Comparison of ENCODE assay signal across 9 cellular contexts in the genomic region with DNA sequence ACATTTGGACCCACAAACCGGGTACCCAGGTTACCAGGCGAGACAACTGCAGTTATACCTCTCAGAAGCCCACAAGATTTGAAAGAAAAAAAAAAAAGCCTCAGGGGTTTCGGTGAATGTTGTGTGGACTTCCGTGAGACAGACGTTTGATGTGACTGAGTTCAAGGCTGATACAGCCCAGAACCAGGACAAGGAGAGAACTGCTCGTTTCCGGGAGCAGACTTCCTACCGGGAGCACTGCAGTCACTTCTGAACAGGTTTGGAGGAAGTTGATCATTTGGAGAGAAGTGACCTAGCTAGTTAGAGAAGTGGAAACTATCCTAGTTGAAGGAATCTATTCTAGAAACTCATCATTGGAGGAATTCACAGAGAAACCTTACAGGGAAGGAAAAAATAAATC. TPM values are rescaled to one million over a fixed set of nuclear protein-coding genes. Genes with fewer than 3 reads are reported as not detected.
DNase-seq lines count a peak whose midpoint lies in the region; ATAC-seq, FAIRE-seq and TF ChIP-seq lines count a peak whose summit lies in the region.
"Had no signal": no experiment of that assay in that cellular context is flagged by ENCODE, and none has a peak within 500 bp of the region (broad histone marks: within the 10 kb centered on the region; RNA-seq: fewer than 3 reads in every experiment).

No MANE protein-coding gene starts in this region.

- peaks cover 3% of the 10 kb centered on the region for H3F3A ChIP-seq in SK-N-SH (replicated peaks; ENCODE audit: insufficient read depth)

- peak overlapping the region; percentile 85 for H3K4me2 ChIP-seq in SK-N-SH

- H3K27me3 ChIP-seq in SK-N-SH (ENCODE audit: insufficient read depth) (no peaks in the 10 kb centered on the region), thoracic aorta (replicated peaks; ENCODE audit: insufficient read depth) (no peaks in the 10 kb centered on the region)

- 45% methylated on average over 8 of the region's 8 CpGs for WGBS in SK-N-SH (ENCODE audit: low lambda C conversion rate)

- peak overlapping the region; percentile 74; the same call in 1 of the 2 replicates for H3K9ac ChIP-seq in SK-N-SH
- no peak overlapping the region for H3K9ac ChIP-seq in kidney (ENCODE audit: low read length in 2 of 2)

- H3K4me3 Mint-ChIP-seq in activated CD4-positive, alpha-beta memory T cell treated with anti-CD3 and anti-CD28 coated beads for 36 hours, result peak overlapping the region; percentile 95

- peaks cover 67% of the 10 kb centered on the region for H3K4me1 Mint-ChIP-seq in activated CD4-positive, alpha-beta memory T cell treated with anti-CD3 and anti-CD28 coated beads for 36 hours (ENCODE audit: low read depth)

- H4K20me1 ChIP-seq in SK-N-SH (ENCODE audit: insufficient read depth), result no peaks in the 10 kb centered on the region

- H3K27ac Mint-ChIP-seq in activated CD4-positive, alpha-beta memory T cell treated with anti-CD3 and anti-CD28 coated beads for 36 hours, result peak overlapping the region; percentile 96

- no peak for ATAC-seq in SK-N-SH treated with all-trans-retinoic acid at 6 μM for 48 hours
- no peak for ATAC-seq in thoracic aorta (ENCODE audit: insufficient number of reproducible peaks, low FRiP score, low read depth)
- ATAC-seq in GM21717 (IDR thresholded peaks at IDR 0.05; ENCODE audit: unreplicated experiment), result no peak

- H3K36me3 Mint-ChIP-seq in activated CD4-positive, alpha-beta memory T cell treated with anti-CD3 and anti-CD28 coated beads for 36 hours, result peaks cover 37% of the 10 kb centered on the region

- H3K27ac ChIP-seq in SK-N-SH (ENCODE audit: low read depth in 2 of 2, low read length in 1 of 2) (no peak overlapping the region), kidney (ENCODE audit: low read depth in 2 of 2, low read length in 2 of 2) (no peak overlapping the region), thoracic aorta (no peak overlapping the region)

- H3K36me3 ChIP-seq in SK-N-SH (replicated peaks in 1 of 2; ENCODE audit: control insufficient read depth in 1 of 2, insufficient read depth in 2 of 2, low read length in 1 of 2) (peaks cover 5 to 9% of the 10 kb centered on the region in 2 experiments), kidney (ENCODE audit: control insufficient read depth in 1 of 2, insufficient read depth in 2 of 2, low read length in 2 of 2) (no peaks in the 10 kb centered on the region), thoracic aorta (no peaks in the 10 kb centered on the region)

- FAIRE-seq in kidney (lab: Jason Lieb, UNC), result no peak
- FAIRE-seq: islet of Langerhans had no signal

- peaks cover 2% of the 10 kb centered on the region for H3K27me3 Mint-ChIP-seq in activated CD4-positive, alpha-beta memory T cell treated with anti-CD3 and anti-CD28 coated beads for 36 hours

- DNase-seq in SK-N-SH, result no peak
- peak; percentile 29 for DNase-seq in activated CD4-positive, alpha-beta memory T cell treated with anti-CD3 and anti-CD28 coated beads for 36 hours
- DNase-seq in kidney, result no peak
- DNase-seq in thoracic aorta (ENCODE audit: low spot score), result no peak
- DNase-seq in GM13977 (ENCODE audit: low spot score), result no peak
- DNase-seq in ecto neural progenitor cell (ENCODE audit: low spot score), result no peak

- H3K9me3 Mint-ChIP-seq in activated CD4-positive, alpha-beta memory T cell treated with anti-CD3 and anti-CD28 coated beads for 36 hours, result no peaks in the 10 kb centered on the region

- H2AFZ ChIP-seq in SK-N-SH (ENCODE audit: low read depth), result peak overlapping the region; percentile 95; the same call in 1 of the 2 replicates

- no peak for TF ChIP-seq RAD21 in SK-N-SH (IDR thresholded peaks at IDR 0.05; ENCODE audit: low read length)

- intact Hi-C loops in activated CD4-positive, alpha-beta memory T cell treated with anti-CD3 and anti-CD28 coated beads for 36 hours (cut with micrococcal nuclease), result loop anchor here (1.0 kb wide), 2 partner anchors 11 to 75 kb away; no protein-coding TSS in a partner anchor
- intact Hi-C loops in kidney (cut with DNase I), result no loop called here

- CTCF ChIA-PET in SK-N-SH (lab: Yijun Ruan, JAX), result no interaction called here
- CTCF ChIA-PET in activated CD4-positive, alpha-beta memory T cell treated with anti-CD3 and anti-CD28 coated beads for 36 hours (lab: Charles Lee), result interaction anchor here (0.9 to 4.3 kb wide), 6 partner anchors 10 to 277 kb away, joined by 4 to 44 read pairs (median 10); a partner anchor contains a TSS

- in situ Hi-C loops in GM13977 (cut with MboI; ENCODE audit: low pct_unique_long_range_greater_than_20kb, low sequenced_read_pairs, unreplicated experiment), result no loop called here

- TF ChIP-seq EP300 in SK-N-SH (IDR thresholded peaks at IDR 0.05; ENCODE audit: borderline replicate concordance in 1 of 2, low read depth in 1 of 2, low read length in 1 of 2), result no peak

- no peaks in the 10 kb centered on the region for H3K9me2 ChIP-seq in SK-N-SH

- POLR2A ChIA-PET in SK-N-SH (lab: Yijun Ruan, JAX), result no interaction called here
- POLR2A ChIA-PET in activated CD4-positive, alpha-beta memory T cell treated with anti-CD3 and anti-CD28 coated beads for 36 hours (lab: Charles Lee), result interaction anchor here (0.8 to 3.3 kb wide), 8 partner anchors 9 to 51 kb away, joined by 3 to 26 read pairs (median 7); a partner anchor contains a TSS

- H3K4me1 ChIP-seq in SK-N-SH (ENCODE audit: control insufficient read depth in 1 of 2, insufficient read depth in 2 of 2, low read depth in 1 of 2, low read length in 1 of 2) (peaks cover 19 to 27% of the 10 kb centered on the region in 2 experiments; a peak in 3 of 4 replicates), kidney (ENCODE audit: control insufficient read depth in 1 of 2, insufficient read depth in 1 of 2, low read depth in 1 of 2, low read length in 2 of 2) (peaks cover 16 to 22% of the 10 kb centered on the region in 2 donors), thoracic aorta (ENCODE audit: control insufficient read depth in 1 of 2, low read depth in 2 of 2) (peaks cover 18 to 57% of the 10 kb centered on the region in 2 donors)

- peak overlapping the region; percentile 71 to 78 for H3K4me3 ChIP-seq in SK-N-SH (ENCODE audit: low read depth in 2 of 2, low read length in 1 of 2)
- peak overlapping the region; percentile 88 to 95 for H3K4me3 ChIP-seq in kidney (ENCODE audit: low read length in 2 of 2)
- peak overlapping the region; percentile 78 for H3K4me3 ChIP-seq in thoracic aorta

- H3K9me3 ChIP-seq in SK-N-SH (no peaks in the 10 kb centered on the region), kidney (ENCODE audit: control insufficient read depth in 1 of 2, low read length in 2 of 2) (no peaks in the 10 kb centered on the region), thoracic aorta (no peaks in the 10 kb centered on the region)

- peaks cover 57% of the 10 kb centered on the region for H3K79me2 ChIP-seq in SK-N-SH (ENCODE audit: insufficient read depth)

- TF ChIP-seq CTCF in SK-N-SH (IDR thresholded peaks at IDR 0.05), result no peak
- TF ChIP-seq CTCF in kidney (IDR thresholded peaks at IDR 0.05; ENCODE audit: borderline replicate concordance, extremely low read depth, insufficient read depth), result no peak
- TF ChIP-seq CTCF in thoracic aorta (IDR thresholded peaks at IDR 0.05), result no peak
- TF ChIP-seq CTCF in GM13977 (IDR thresholded peaks at IDR 0.05; ENCODE audit: extremely low read depth, insufficient read depth, missing control alignments), result no peak

TF ChIP-seq in SK-N-SH, 30 proteins besides CTCF, POLR2A, EP300 and RAD21 (continues in another document):
- TF ChIP-seq RFX5 (IDR thresholded peaks at IDR 0.05; ENCODE audit: low read length) (no peak), NRF1 (IDR thresholded peaks at IDR 0.05; ENCODE audit: low read depth, low read length) (no peak), JUND (IDR thresholded peaks at IDR 0.05) (no peak)

RNA-seq across cellular contexts. Expression of a gene that starts 0.8 kb away (rescaled TPM):
- polyA plus RNA-seq in SK-N-SH (2012; rRNA removed) (179 and 211 TPM in 2 replicates), kidney (ENCODE audit: insufficient read depth, low read depth, low replicate concordance) (28.7 TPM)
- polyA plus RNA-seq in SK-N-SH (2012; cell fraction: cytosol; rRNA removed), result 185 and 194 TPM in 2 replicates
- 42.3 and 65.4 TPM in 2 replicates for polyA plus RNA-seq in SK-N-SH (2012; cell fraction: nucleus; rRNA removed)
- total RNA-seq in activated CD4-positive, alpha-beta memory T cell treated with anti-CD3 and anti-CD28 coated beads for 36 hours, result 100 to 1,000 TPM; 167 to 173 TPM
- total RNA-seq in kidney (42.4 TPM), thoracic aorta (10 to 100 TPM; 23.4 to 39.8 TPM)

RNA-seq across cellular contexts. Expression of a gene that starts 3.3 kb away (rescaled TPM):
- 25.2 and 37.6 TPM in 2 replicates for polyA plus RNA-seq in SK-N-SH (2012; rRNA removed)
- polyA plus RNA-seq in SK-N-SH (2012; cell fraction: cytosol; rRNA removed), result 27.7 and 28.2 TPM in 2 replicates
- 64.2 and 80.0 TPM in 2 replicates for polyA plus RNA-seq in SK-N-SH (2012; cell fraction: nucleus; rRNA removed)
- 1 to 10 TPM; 5.4 to 5.8 TPM for total RNA-seq in activated CD4-positive, alpha-beta memory T cell treated with anti-CD3 and anti-CD28 coated beads for 36 hours
- total RNA-seq in kidney, result 44.2 TPM
- 31.0 TPM for polyA plus RNA-seq in kidney (ENCODE audit: insufficient read depth, low read depth, low replicate concordance)
- total RNA-seq in thoracic aorta, result 10 to 100 TPM; 41.7 to 55.5 TPM

RNA-seq across cellular contexts. Expression of a gene that starts 13.0 kb away (rescaled TPM):
- polyA plus RNA-seq in SK-N-SH (2012; rRNA removed) (3.1 and 3.7 TPM in 2 replicates), kidney (ENCODE audit: insufficient read depth, low read depth, low replicate concordance) (not detected)
- 1.0 and 2.3 TPM in 2 replicates for polyA plus RNA-seq in SK-N-SH (2012; cell fraction: cytosol; rRNA removed)
- polyA plus RNA-seq in SK-N-SH (2012; cell fraction: nucleus; rRNA removed), result 3.1 and 3.2 TPM in 2 replicates
- total RNA-seq in activated CD4-positive, alpha-beta memory T cell treated with anti-CD3 and anti-CD28 coated beads for 36 hours, result 10 to 100 TPM; 10.1 to 11.5 TPM
- total RNA-seq in kidney (4.6 TPM), thoracic aorta (1 to 10 TPM in 1 of 2 donors, under 1 TPM in 1; 0.81 to 7.5 TPM)

RNA-seq across cellular contexts. Expression of a gene that starts 26.0 kb away (rescaled TPM):
- polyA plus RNA-seq in SK-N-SH (2012; rRNA removed) (not detected in 2 replicates), kidney (ENCODE audit: insufficient read depth, low read depth, low replicate concordance) (not detected)
- 0.07 TPM in 1 of 2 replicates, not detected in the other for polyA plus RNA-seq in SK-N-SH (2012; cell fraction: cytosol; rRNA removed)
- polyA plus RNA-seq in SK-N-SH (2012; cell fraction: nucleus; rRNA removed), result 0.39 and 0.46 TPM in 2 replicates
- total RNA-seq in activated CD4-positive, alpha-beta memory T cell treated with anti-CD3 and anti-CD28 coated beads for 36 hours, result under 1 TPM; 0.36 to 0.45 TPM
- total RNA-seq in kidney (0.25 TPM), thoracic aorta (1 to 10 TPM in 1 of 2 donors, not detected in 1; 1.7 TPM)

RNA-seq across cellular contexts. Expression of a gene that starts 51.3 kb away (rescaled TPM):
- 64.2 and 69.4 TPM in 2 replicates for polyA plus RNA-seq in SK-N-SH (2012; rRNA removed)
- 51.4 and 73.9 TPM in 2 replicates for polyA plus RNA-seq in SK-N-SH (2012; cell fraction: cytosol; rRNA removed)
- polyA plus RNA-seq in SK-N-SH (2012; cell fraction: nucleus; rRNA removed), result 44.1 and 60.0 TPM in 2 replicates
- total RNA-seq in activated CD4-positive, alpha-beta memory T cell treated with anti-CD3 and anti-CD28 coated beads for 36 hours, result 10 to 100 TPM; 64.6 to 65.9 TPM
- 22.9 TPM for total RNA-seq in kidney
- polyA plus RNA-seq in kidney (ENCODE audit: insufficient read depth, low read depth, low replicate concordance), result 13.8 TPM
- 10 to 100 TPM; 16.6 to 20.7 TPM for total RNA-seq in thoracic aorta
